1 cellular context compared by ENCODE assay signal in genomic region chr22:26781062-26781461, GRCh38.
TF ChIP-seq lines count a peak whose summit lies in the region.

No MANE protein-coding gene starts in this region.

TF ChIP-seq in K562, 482 proteins besides CTCF, POLR2A, EP300 and RAD21 (continued from another document):
- TF ChIP-seq ZNF592 (IDR thresholded peaks at IDR 0.05) = no peak
- peak; percentile 29; the same call in 1 of the 2 replicates for TF ChIP-seq ADNP (tag; IDR thresholded peaks at IDR 0.05)
- no peak for TF ChIP-seq ZNF717 (CRISPR knock-in tag; IDR thresholded peaks at IDR 0.05)
- peak; percentile 78 for TF ChIP-seq ZFP36 (IDR thresholded peaks at IDR 0.05; ENCODE audit: low read depth, low read length, partially characterized antibody)
